1 cellular context compared by ENCODE assay signal in the genomic region with DNA sequence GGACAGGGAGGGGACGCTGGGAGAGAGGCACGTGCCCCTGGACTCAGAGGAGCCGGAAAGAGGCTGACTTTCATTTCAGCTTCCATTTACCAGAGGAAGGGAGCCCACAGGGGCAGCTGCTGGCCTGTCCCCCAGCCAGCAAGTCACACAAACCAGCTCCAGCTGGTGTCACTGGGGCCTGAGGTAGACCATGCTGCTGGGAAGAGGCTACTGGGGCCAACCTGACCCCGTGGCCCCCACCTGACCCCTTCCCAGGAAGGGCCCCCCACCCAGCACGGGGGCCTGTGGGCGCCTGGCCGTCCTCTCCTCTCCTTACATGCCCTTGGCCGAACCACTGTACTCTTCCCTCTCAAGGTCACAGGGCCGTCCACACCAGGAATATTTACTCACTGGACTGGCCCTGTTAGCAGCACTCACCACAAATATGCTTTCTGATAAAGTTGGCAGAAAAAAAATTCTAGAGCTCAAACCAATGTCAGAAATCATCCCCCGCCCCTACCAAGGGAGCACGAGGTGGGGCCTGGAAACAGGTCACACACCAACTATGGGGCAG.
TF ChIP-seq lines count a peak whose summit lies in the region.

No MANE protein-coding gene starts in this region.

TF ChIP-seq in HepG2, 621 proteins besides CTCF, POLR2A, EP300 and RAD21 (continued from another document and continues in another):
- TF ChIP-seq, protein P1, sequence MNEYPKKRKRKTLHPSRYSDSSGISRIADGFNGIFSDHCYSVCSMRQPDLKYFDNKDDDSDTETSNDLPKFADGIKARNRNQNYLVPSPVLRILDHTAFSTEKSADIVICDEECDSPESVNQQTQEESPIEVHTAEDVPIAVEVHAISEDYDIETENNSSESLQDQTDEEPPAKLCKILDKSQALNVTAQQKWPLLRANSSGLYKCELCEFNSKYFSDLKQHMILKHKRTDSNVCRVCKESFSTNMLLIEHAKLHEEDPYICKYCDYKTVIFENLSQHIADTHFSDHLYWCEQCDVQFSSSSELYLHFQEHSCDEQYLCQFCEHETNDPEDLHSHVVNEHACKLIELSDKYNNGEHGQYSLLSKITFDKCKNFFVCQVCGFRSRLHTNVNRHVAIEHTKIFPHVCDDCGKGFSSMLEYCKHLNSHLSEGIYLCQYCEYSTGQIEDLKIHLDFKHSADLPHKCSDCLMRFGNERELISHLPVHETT (CRISPR knock-in tag; conservative IDR thresholded peaks at IDR 0.05), result no peak
- TF ChIP-seq, protein P2, sequence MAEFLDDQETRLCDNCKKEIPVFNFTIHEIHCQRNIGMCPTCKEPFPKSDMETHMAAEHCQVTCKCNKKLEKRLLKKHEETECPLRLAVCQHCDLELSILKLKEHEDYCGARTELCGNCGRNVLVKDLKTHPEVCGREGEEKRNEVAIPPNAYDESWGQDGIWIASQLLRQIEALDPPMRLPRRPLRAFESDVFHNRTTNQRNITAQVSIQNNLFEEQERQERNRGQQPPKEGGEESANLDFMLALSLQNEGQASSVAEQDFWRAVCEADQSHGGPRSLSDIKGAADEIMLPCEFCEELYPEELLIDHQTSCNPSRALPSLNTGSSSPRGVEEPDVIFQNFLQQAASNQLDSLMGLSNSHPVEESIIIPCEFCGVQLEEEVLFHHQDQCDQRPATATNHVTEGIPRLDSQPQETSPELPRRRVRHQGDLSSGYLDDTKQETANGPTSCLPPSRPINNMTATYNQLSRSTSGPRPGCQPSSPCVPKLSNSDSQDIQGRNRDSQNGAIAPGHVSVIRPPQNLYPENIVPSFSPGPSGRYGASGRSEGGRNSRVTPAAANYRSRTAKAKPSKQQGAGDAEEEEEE (CRISPR knock-in tag; IDR thresholded peaks at IDR 0.05; ENCODE audit: borderline replicate concordance), result no peak
- TF ChIP-seq, protein P3, sequence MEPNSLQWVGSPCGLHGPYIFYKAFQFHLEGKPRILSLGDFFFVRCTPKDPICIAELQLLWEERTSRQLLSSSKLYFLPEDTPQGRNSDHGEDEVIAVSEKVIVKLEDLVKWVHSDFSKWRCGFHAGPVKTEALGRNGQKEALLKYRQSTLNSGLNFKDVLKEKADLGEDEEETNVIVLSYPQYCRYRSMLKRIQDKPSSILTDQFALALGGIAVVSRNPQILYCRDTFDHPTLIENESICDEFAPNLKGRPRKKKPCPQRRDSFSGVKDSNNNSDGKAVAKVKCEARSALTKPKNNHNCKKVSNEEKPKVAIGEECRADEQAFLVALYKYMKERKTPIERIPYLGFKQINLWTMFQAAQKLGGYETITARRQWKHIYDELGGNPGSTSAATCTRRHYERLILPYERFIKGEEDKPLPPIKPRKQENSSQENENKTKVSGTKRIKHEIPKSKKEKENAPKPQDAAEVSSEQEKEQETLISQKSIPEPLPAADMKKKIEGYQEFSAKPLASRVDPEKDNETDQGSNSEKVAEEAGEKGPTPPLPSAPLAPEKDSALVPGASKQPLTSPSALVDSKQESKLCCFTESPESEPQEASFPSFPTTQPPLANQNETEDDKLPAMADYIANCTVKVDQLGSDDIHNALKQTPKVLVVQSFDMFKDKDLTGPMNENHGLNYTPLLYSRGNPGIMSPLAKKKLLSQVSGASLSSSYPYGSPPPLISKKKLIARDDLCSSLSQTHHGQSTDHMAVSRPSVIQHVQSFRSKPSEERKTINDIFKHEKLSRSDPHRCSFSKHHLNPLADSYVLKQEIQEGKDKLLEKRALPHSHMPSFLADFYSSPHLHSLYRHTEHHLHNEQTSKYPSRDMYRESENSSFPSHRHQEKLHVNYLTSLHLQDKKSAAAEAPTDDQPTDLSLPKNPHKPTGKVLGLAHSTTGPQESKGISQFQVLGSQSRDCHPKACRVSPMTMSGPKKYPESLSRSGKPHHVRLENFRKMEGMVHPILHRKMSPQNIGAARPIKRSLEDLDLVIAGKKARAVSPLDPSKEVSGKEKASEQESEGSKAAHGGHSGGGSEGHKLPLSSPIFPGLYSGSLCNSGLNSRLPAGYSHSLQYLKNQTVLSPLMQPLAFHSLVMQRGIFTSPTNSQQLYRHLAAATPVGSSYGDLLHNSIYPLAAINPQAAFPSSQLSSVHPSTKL (CRISPR knock-in tag; IDR thresholded peaks at IDR 0.05), result peak; percentile 92
- TF ChIP-seq ZNF781 (CRISPR knock-in tag; IDR thresholded peaks at IDR 0.05; ENCODE audit: borderline replicate concordance, not compliant biosample characterization), result no peak
- TF ChIP-seq HNF4A (CRISPR knock-in tag; IDR thresholded peaks at IDR 0.05), result peak; percentile 83
- TF ChIP-seq KMT2A (CRISPR knock-in tag; IDR thresholded peaks at IDR 0.05), result no peak
- no peak for TF ChIP-seq ZFP36L1 (CRISPR knock-in tag; IDR thresholded peaks at IDR 0.05)
- no peak for TF ChIP-seq ZNF556 (CRISPR knock-in tag; IDR thresholded peaks at IDR 0.05; ENCODE audit: borderline replicate concordance)
- TF ChIP-seq, protein P4, sequence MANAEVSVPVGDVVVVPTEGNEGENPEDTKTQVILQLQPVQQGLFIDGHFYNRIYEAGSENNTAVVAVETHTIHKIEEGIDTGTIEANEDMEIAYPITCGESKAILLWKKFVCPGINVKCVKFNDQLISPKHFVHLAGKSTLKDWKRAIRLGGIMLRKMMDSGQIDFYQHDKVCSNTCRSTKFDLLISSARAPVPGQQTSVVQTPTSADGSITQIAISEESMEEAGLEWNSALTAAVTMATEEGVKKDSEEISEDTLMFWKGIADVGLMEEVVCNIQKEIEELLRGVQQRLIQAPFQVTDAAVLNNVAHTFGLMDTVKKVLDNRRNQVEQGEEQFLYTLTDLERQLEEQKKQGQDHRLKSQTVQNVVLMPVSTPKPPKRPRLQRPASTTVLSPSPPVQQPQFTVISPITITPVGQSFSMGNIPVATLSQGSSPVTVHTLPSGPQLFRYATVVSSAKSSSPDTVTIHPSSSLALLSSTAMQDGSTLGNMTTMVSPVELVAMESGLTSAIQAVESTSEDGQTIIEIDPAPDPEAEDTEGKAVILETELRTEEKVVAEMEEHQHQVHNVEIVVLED (CRISPR knock-in tag; IDR thresholded peaks at IDR 0.05; ENCODE audit: borderline replicate concordance), result no peak
- TF ChIP-seq HDAC1 (CRISPR knock-in tag; IDR thresholded peaks at IDR 0.05), result peak; percentile 76
- no peak; the same call in 1 of the 2 replicates for TF ChIP-seq SMAD3 (CRISPR knock-in tag; IDR thresholded peaks at IDR 0.05)
- TF ChIP-seq ZNF883 (CRISPR knock-in tag; IDR thresholded peaks at IDR 0.05; ENCODE audit: not compliant biosample characterization), result no peak
- peak; percentile 96 for TF ChIP-seq ZBTB7B (CRISPR knock-in tag; IDR thresholded peaks at IDR 0.05)
- TF ChIP-seq ZNF747 (CRISPR knock-in tag; IDR thresholded peaks at IDR 0.05; ENCODE audit: borderline replicate concordance), result no peak
- peak; percentile 59 for TF ChIP-seq POLR2G (IDR thresholded peaks at IDR 0.05; ENCODE audit: low read depth, low read length)
- TF ChIP-seq ZNF280D (CRISPR knock-in tag; IDR thresholded peaks at IDR 0.05), result no peak
- no peak for TF ChIP-seq ZNF891 (CRISPR knock-in tag; IDR thresholded peaks at IDR 0.05)
- TF ChIP-seq KLF11 (CRISPR knock-in tag; IDR thresholded peaks at IDR 0.05), result peak; percentile 69; the same call in 1 of the 2 replicates
- no peak for TF ChIP-seq SUZ12 (IDR thresholded peaks at IDR 0.05; ENCODE audit: low read depth, low read length)
- no peak for TF ChIP-seq SNRNP70 (IDR thresholded peaks at IDR 0.05; ENCODE audit: low read depth, low read length)
- peak; percentile 75 for TF ChIP-seq SKI (IDR thresholded peaks at IDR 0.05; ENCODE audit: partially characterized antibody)
- TF ChIP-seq DPF2 (CRISPR knock-in tag; IDR thresholded peaks at IDR 0.05; ENCODE audit: borderline replicate concordance, low read depth), result no peak; the same call in 1 of the 2 replicates
- no peak; the same call in 1 of the 2 replicates for TF ChIP-seq NR1H2 (CRISPR knock-in tag; IDR thresholded peaks at IDR 0.05; ENCODE audit: borderline replicate concordance, low read depth)
- 0 out of 2 replicates have a peak, but pooled peaks have one; percentile 50 for TF ChIP-seq ARHGAP35 (CRISPR knock-in tag; IDR thresholded peaks at IDR 0.05; ENCODE audit: borderline replicate concordance)
- TF ChIP-seq FLYWCH1 (CRISPR knock-in tag; IDR thresholded peaks at IDR 0.05), result no peak
- TF ChIP-seq HIC2 (CRISPR knock-in tag; IDR thresholded peaks at IDR 0.05; ENCODE audit: low read depth), result 0 out of 2 replicates have a peak, but pooled peaks have one; percentile 49
- peak; percentile 70 to 82; a peak in 3 of 4 replicates for TF ChIP-seq NR2F1 (CRISPR knock-in tag; IDR thresholded peaks at IDR 0.05)
- TF ChIP-seq RXRA (CRISPR knock-in tag; IDR thresholded peaks at IDR 0.05), result peak; percentile 98
- TF ChIP-seq FOXC1 (CRISPR knock-in tag; IDR thresholded peaks at IDR 0.05; ENCODE audit: borderline replicate concordance), result peak; percentile 78; the same call in 1 of the 2 replicates
- TF ChIP-seq ZNF20 (CRISPR knock-in tag; IDR thresholded peaks at IDR 0.05), result no peak
- TF ChIP-seq ZNF777 (CRISPR knock-in tag; IDR thresholded peaks at IDR 0.05), result no peak; the same call in 1 of the 2 replicates
- no peak for TF ChIP-seq TRIM24 (CRISPR knock-in tag; IDR thresholded peaks at IDR 0.05)
- no peak for TF ChIP-seq ZBED4 (CRISPR knock-in tag; IDR thresholded peaks at IDR 0.05; ENCODE audit: borderline replicate concordance)
- no peak for TF ChIP-seq NFE2L1 (CRISPR knock-in tag; IDR thresholded peaks at IDR 0.05; ENCODE audit: borderline replicate concordance)
- TF ChIP-seq ZIK1 (CRISPR knock-in tag; IDR thresholded peaks at IDR 0.05; ENCODE audit: borderline replicate concordance, low read depth), result no peak
- peak; percentile 47; the same call in 1 of the 2 replicates for TF ChIP-seq GFI1 (CRISPR knock-in tag; IDR thresholded peaks at IDR 0.05; ENCODE audit: borderline replicate concordance)
